In genomic region chr18:57816208-57816999, GRCh38 we compare ENCODE assay signal across 16 cellular contexts. TPM values are rescaled to one million over a fixed set of nuclear protein-coding genes. Genes with fewer than 3 reads are reported as not detected.
"Had no signal": no experiment of that assay in that cellular context is flagged by ENCODE, and none has a peak within 500 bp of the region (broad histone marks: within the 10 kb centered on the region; RNA-seq: fewer than 3 reads in every experiment).

No MANE protein-coding gene starts in this region.

- H3K36me3 ChIP-seq: transverse colon had no signal

- H3K27ac ChIP-seq: transverse colon had no signal

- H3K4me3 ChIP-seq: transverse colon had no signal

- H3K4me3 Mint-ChIP-seq: activated CD4-positive, alpha-beta memory T cell treated with anti-CD3 and anti-CD28 coated beads, Interleukin-2, amount 10 ng/mL, durations not matched to agents 7 days and 5 days; effector memory CD8-positive, alpha-beta T cell; natural killer cell treated with Interleukin-12 subunit alpha and Interleukin-12 subunit beta and Interleukin-15 and Interleukin-18, amount 100 ng/mL, for 72 hours; T-helper 2 cell treated with Interferon-gamma antibody and Interleukin-4, amounts not matched to agents 5 μg/mL and 100 μg/mL, for 36 hours had no signal

- ATAC-seq: effector memory CD8-positive, alpha-beta T cell; left colon; sciatic nerve had no signal

- H3K4me1 Mint-ChIP-seq: activated CD4-positive, alpha-beta memory T cell treated with anti-CD3 and anti-CD28 coated beads, Interleukin-2, amount 10 ng/mL, durations not matched to agents 7 days and 5 days had no signal

- DNase-seq: activated CD4-positive, alpha-beta memory T cell treated with anti-CD3 and anti-CD28 coated beads, Interleukin-2, amount 10 ng/mL, durations not matched to agents 7 days and 5 days; activated naive CD4-positive, alpha-beta T cell treated with Interleukin-2 at 50 U/mL for 16 hours; central memory CD4-positive, alpha-beta T cell; cortex of kidney; effector memory CD8-positive, alpha-beta T cell; glutamatergic neuron; left colon; occipital lobe; stimulated activated CD4-positive, alpha-beta T cell treated with anti-CD3 and anti-CD28 coated beads, Interleukin-2, amount 100 ng/mL, for 24 hours; stimulated activated naive CD4-positive, alpha-beta T cell; substantia nigra; SW 1271; transverse colon had no signal

- H3K27me3 ChIP-seq: transverse colon had no signal

- H3K27ac Mint-ChIP-seq: activated CD4-positive, alpha-beta memory T cell treated with anti-CD3 and anti-CD28 coated beads, Interleukin-2, amount 10 ng/mL, durations not matched to agents 7 days and 5 days; effector memory CD8-positive, alpha-beta T cell; natural killer cell treated with Interleukin-12 subunit alpha and Interleukin-12 subunit beta and Interleukin-15 and Interleukin-18, amount 100 ng/mL, for 72 hours; T-helper 2 cell treated with Interferon-gamma antibody and Interleukin-4, amounts not matched to agents 5 μg/mL and 100 μg/mL, for 36 hours had no signal

RNA-seq across cellular contexts. Expression of gene ATP8B1, which starts 13.3 kb away (rescaled TPM):
- total RNA-seq: activated CD4-positive, alpha-beta memory T cell treated with anti-CD3 and anti-CD28 coated beads, Interleukin-2, amount 10 ng/mL, durations not matched to agents 7 days and 5 days; natural killer cell treated with Interleukin-12 subunit alpha and Interleukin-12 subunit beta and Interleukin-15 and Interleukin-18, amount 100 ng/mL, for 72 hours had no signal
